ENCODE assay signal across 1 cellular context in the genomic region with DNA sequence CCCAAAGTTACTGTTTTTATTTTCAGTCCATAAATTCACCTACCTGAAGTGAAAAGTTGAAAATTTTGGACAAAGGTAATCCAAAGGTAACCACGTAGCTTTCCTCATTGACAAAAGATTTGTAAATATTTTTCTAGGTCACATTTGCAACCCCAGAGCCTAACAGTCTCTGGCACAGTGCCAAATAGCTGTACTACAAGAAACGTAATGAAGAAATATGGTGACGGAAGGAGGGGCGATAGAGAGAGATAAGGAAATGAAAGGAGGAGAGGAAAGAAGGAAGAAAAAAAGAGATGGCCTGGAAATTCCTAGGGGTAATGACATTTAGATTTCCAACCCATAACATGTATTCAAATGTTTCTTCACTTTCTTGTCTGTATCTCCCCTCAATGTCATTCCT.
TF ChIP-seq lines count a peak whose summit lies in the region.

No MANE protein-coding gene starts in this region.

TF ChIP-seq in K562, 482 proteins besides CTCF, POLR2A, EP300 and RAD21 (continued from another document and continues in another):
- TF ChIP-seq, protein P1, sequence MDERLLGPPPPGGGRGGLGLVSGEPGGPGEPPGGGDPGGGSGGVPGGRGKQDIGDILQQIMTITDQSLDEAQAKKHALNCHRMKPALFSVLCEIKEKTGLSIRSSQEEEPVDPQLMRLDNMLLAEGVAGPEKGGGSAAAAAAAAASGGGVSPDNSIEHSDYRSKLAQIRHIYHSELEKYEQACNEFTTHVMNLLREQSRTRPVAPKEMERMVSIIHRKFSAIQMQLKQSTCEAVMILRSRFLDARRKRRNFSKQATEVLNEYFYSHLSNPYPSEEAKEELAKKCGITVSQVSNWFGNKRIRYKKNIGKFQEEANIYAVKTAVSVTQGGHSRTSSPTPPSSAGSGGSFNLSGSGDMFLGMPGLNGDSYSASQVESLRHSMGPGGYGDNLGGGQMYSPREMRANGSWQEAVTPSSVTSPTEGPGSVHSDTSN (CRISPR knock-in tag; IDR thresholded peaks at IDR 0.05; ENCODE audit: low read depth): no peak
- TF ChIP-seq, protein P1 (tag; conservative IDR thresholded peaks at IDR 0.05; ENCODE audit: low read depth): peak; percentile 62
- TF ChIP-seq NFIX (CRISPR knock-in tag; IDR thresholded peaks at IDR 0.05; ENCODE audit: low read depth) (peak; percentile 98), MEIS2 (IDR thresholded peaks at IDR 0.05; ENCODE audit: partially characterized antibody) (peak; percentile 45), COPS2 (conservative IDR thresholded peaks at IDR 0.05) (no peak), ZNF232 (CRISPR knock-in tag; IDR thresholded peaks at IDR 0.05) (no peak), MEF2D (tag; conservative IDR thresholded peaks at IDR 0.05; ENCODE audit: low read depth) (no peak), FUS (optimal IDR thresholded peaks at IDR 0.05; ENCODE audit: low read depth, low read length) (no peak), NFIC (IDR thresholded peaks at IDR 0.05) (peak; percentile 99), HNRNPLL (IDR thresholded peaks at IDR 0.05; ENCODE audit: low read depth, low read length, poor library complexity, severe bottlenecking) (no peak), SP2 (IDR thresholded peaks at IDR 0.05; ENCODE audit: extremely low read depth, low read depth, low read length, poor library complexity, severe bottlenecking) (no peak), ZNF263 (CRISPR knock-in tag; IDR thresholded peaks at IDR 0.05; ENCODE audit: borderline replicate concordance) (no peak), CREM (IDR thresholded peaks at IDR 0.05; ENCODE audit: low read depth) (no peak), GMEB1 (CRISPR knock-in tag; IDR thresholded peaks at IDR 0.05) (no peak), DLX4 (CRISPR knock-in tag; IDR thresholded peaks at IDR 0.05) (no peak), BHLHE40 (IDR thresholded peaks at IDR 0.05; ENCODE audit: low read length) (no peak), MCM5 (IDR thresholded peaks at IDR 0.05; ENCODE audit: low read depth) (no peak), PHF8 (IDR thresholded peaks at IDR 0.05; ENCODE audit: borderline replicate concordance, low read length) (no peak), MAZ (CRISPR knock-in tag; conservative IDR thresholded peaks at IDR 0.05 in 1 of 2, IDR thresholded peaks at IDR 0.05 in 1 of 2) (no peak), TEAD4 (IDR thresholded peaks at IDR 0.05; ENCODE audit: low read length) (no peak), TEAD4 (CRISPR knock-in tag; IDR thresholded peaks at IDR 0.05; ENCODE audit: borderline replicate concordance) (no peak), THRB (CRISPR knock-in tag; conservative IDR thresholded peaks at IDR 0.05) (no peak), FOSL1 (tag; conservative IDR thresholded peaks at IDR 0.05) (no peak), ASH1L (IDR thresholded peaks at IDR 0.05; ENCODE audit: borderline replicate concordance, low read depth, partially characterized antibody) (no peak), NR3C1 (CRISPR knock-in tag; IDR thresholded peaks at IDR 0.05) (no peak), SREBF1 (IDR thresholded peaks at IDR 0.05; ENCODE audit: borderline replicate concordance, low read depth, low read length) (no peak), SIN3B (IDR thresholded peaks at IDR 0.05; ENCODE audit: low read depth) (no peak), NCOA2 (IDR thresholded peaks at IDR 0.05; ENCODE audit: partially characterized antibody in 2 of 2) (peak in 1 of 2 experiments; percentile 10), L3MBTL2 (IDR thresholded peaks at IDR 0.05) (no peak)
- TF ChIP-seq, protein P2, sequence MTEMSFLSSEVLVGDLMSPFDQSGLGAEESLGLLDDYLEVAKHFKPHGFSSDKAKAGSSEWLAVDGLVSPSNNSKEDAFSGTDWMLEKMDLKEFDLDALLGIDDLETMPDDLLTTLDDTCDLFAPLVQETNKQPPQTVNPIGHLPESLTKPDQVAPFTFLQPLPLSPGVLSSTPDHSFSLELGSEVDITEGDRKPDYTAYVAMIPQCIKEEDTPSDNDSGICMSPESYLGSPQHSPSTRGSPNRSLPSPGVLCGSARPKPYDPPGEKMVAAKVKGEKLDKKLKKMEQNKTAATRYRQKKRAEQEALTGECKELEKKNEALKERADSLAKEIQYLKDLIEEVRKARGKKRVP (CRISPR knock-in tag; IDR thresholded peaks at IDR 0.05): no peak
- TF ChIP-seq, protein P3, sequence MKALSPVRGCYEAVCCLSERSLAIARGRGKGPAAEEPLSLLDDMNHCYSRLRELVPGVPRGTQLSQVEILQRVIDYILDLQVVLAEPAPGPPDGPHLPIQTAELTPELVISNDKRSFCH (CRISPR knock-in tag; IDR thresholded peaks at IDR 0.05): no peak
- TF ChIP-seq, protein P3 (tag; IDR thresholded peaks at IDR 0.05): no peak
- TF ChIP-seq, protein P4, sequence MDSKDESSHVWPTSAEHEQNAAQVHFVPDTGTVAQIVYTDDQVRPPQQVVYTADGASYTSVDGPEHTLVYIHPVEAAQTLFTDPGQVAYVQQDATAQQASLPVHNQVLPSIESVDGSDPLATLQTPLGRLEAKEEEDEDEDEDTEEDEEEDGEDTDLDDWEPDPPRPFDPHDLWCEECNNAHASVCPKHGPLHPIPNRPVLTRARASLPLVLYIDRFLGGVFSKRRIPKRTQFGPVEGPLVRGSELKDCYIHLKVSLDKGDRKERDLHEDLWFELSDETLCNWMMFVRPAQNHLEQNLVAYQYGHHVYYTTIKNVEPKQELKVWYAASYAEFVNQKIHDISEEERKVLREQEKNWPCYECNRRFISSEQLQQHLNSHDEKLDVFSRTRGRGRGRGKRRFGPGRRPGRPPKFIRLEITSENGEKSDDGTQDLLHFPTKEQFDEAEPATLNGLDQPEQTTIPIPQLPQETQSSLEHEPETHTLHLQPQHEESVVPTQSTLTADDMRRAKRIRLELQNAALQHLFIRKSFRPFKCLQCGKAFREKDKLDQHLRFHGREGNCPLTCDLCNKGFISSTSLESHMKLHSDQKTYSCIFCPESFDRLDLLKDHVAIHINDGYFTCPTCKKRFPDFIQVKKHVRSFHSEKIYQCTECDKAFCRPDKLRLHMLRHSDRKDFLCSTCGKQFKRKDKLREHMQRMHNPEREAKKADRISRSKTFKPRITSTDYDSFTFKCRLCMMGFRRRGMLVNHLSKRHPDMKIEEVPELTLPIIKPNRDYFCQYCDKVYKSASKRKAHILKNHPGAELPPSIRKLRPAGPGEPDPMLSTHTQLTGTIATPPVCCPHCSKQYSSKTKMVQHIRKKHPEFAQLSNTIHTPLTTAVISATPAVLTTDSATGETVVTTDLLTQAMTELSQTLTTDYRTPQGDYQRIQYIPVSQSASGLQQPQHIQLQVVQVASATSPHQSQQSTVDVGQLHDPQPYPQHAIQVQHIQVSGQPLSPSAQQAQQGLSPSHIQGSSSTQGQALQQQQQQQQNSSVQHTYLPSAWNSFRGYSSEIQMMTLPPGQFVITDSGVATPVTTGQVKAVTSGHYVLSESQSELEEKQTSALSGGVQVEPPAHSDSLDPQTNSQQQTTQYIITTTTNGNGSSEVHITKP (IDR thresholded peaks at IDR 0.05; ENCODE audit: partially characterized antibody): no peak
- TF ChIP-seq, protein P5, sequence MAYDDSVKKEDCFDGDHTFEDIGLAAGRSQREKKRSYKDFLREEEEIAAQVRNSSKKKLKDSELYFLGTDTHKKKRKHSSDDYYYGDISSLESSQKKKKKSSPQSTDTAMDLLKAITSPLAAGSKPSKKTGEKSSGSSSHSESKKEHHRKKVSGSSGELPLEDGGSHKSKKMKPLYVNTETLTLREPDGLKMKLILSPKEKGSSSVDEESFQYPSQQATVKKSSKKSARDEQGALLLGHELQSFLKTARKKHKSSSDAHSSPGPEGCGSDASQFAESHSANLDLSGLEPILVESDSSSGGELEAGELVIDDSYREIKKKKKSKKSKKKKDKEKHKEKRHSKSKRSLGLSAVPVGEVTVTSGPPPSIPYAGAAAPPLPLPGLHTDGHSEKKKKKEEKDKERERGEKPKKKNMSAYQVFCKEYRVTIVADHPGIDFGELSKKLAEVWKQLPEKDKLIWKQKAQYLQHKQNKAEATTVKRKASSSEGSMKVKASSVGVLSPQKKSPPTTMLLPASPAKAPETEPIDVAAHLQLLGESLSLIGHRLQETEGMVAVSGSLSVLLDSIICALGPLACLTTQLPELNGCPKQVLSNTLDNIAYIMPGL (CRISPR knock-in tag; IDR thresholded peaks at IDR 0.05): no peak
- TF ChIP-seq, protein P6, sequence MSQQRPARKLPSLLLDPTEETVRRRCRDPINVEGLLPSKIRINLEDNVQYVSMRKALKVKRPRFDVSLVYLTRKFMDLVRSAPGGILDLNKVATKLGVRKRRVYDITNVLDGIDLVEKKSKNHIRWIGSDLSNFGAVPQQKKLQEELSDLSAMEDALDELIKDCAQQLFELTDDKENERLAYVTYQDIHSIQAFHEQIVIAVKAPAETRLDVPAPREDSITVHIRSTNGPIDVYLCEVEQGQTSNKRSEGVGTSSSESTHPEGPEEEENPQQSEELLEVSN (IDR thresholded peaks at IDR 0.05; ENCODE audit: borderline replicate concordance in 1 of 2, extremely low read depth in 1 of 2, insufficient read depth in 1 of 2, insufficient read length in 1 of 2, low read depth in 1 of 2, low read length in 1 of 2, poor library complexity in 1 of 2, severe bottlenecking in 1 of 2): no peak
